In the genomic region with DNA sequence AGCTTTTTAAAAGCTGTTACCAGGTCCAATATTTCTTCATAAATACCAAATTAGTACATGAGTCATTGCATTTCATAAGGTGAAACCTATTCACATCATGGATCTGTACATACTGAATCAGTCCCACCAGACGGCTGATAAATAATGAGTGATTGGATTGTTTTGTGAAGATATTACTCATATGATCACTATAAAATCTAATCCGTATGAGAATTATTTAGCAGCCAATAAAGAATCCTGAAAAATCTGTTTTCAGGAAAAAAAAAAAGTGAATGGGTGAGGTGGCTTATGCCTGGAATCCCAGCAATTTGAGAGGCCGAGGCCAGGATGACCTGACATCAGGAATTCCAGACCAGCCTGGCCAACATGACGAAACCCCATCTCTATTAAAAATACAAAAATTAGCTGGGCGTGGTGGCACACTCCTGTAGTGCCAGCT, we compare ENCODE assay signal across 12 cellular contexts.
DNase-seq lines count a peak whose midpoint lies in the region; ATAC-seq and TF ChIP-seq lines count a peak whose summit lies in the region.
"Had no signal": no experiment of that assay in that cellular context is flagged by ENCODE, and none has a peak within 500 bp of the region (broad histone marks: within the 10 kb centered on the region; RNA-seq: fewer than 3 reads in every experiment).

No MANE protein-coding gene starts in this region.

- no peaks in the 10 kb centered on the region for H3K9me3 ChIP-seq in lower lobe of right lung
- H3K9me3 ChIP-seq in MM.1S (replicated peaks; ENCODE audit: insufficient read depth, low read length), result no peaks in the 10 kb centered on the region
- H3K9me3 ChIP-seq: left ventricle myocardium inferior, right lobe of liver had no signal

- no peaks in the 10 kb centered on the region for H3K27me3 Mint-ChIP-seq in central memory CD8-positive, alpha-beta T cell

- peaks cover 13% of the 10 kb centered on the region for H3K36me3 Mint-ChIP-seq in central memory CD8-positive, alpha-beta T cell (ENCODE audit: insufficient read depth)

- H3K27me3 ChIP-seq in lower lobe of right lung (ENCODE audit: low read depth) (no peaks in the 10 kb centered on the region), MM.1S (replicated peaks; ENCODE audit: insufficient read depth, low read length) (0 out of 2 replicates have a peak, but pooled peaks cover 5% of the 10 kb centered on the region)
- H3K27me3 ChIP-seq: right lobe of liver had no signal

- no peak overlapping the region for H3K27ac ChIP-seq in lower lobe of right lung
- H3K27ac ChIP-seq in MM.1S (ENCODE audit: low read length), result no peak overlapping the region
- H3K27ac ChIP-seq: left ventricle myocardium inferior, right lobe of liver had no signal

- no peaks in the 10 kb centered on the region for H3K79me2 ChIP-seq in MM.1S (ENCODE audit: low read length)

- DNase-seq in GM03348 (ENCODE audit: low spot score) (peak; percentile 45), NCI-H226 (peak; percentile 58), myocyte (ENCODE audit: low read depth) (peak; percentile 49), lower lobe of right lung (no peak), MM.1S (no peak)
- no peak for DNase-seq in central memory CD8-positive, alpha-beta T cell (ENCODE audit: low spot score in 2 of 2)
- no peak for DNase-seq in activated CD8-positive, alpha-beta memory T cell treated with anti-CD3 and anti-CD28 coated beads, Interleukin-2, amount 50 U/mL, for 4 hours
- DNase-seq: activated T-cell treated with anti-CD3 and anti-CD28 coated beads, Interleukin-2, amount 50 U/mL, for 4 hours; KBM-7; left ventricle myocardium inferior; right lobe of liver had no signal

- no peak overlapping the region for H3K4me2 ChIP-seq in MM.1S (ENCODE audit: low read depth, low read length)

- peaks cover 46% of the 10 kb centered on the region for H3K4me1 Mint-ChIP-seq in central memory CD8-positive, alpha-beta T cell

- H3K27ac Mint-ChIP-seq in central memory CD8-positive, alpha-beta T cell (ENCODE audit: low read depth), result peak overlapping the region; percentile 64

- H4K20me1 ChIP-seq in MM.1S (ENCODE audit: insufficient read depth, low read length), result no peaks in the 10 kb centered on the region

- H3K4me3 ChIP-seq in lower lobe of right lung (no peak overlapping the region), MM.1S (ENCODE audit: low read length) (no peak overlapping the region)
- H3K4me3 ChIP-seq: left ventricle myocardium inferior, right lobe of liver had no signal

- H3F3A ChIP-seq in MM.1S (ENCODE audit: insufficient read depth, low read length), result no peaks in the 10 kb centered on the region

- TF ChIP-seq CTCF in lower lobe of right lung (IDR thresholded peaks at IDR 0.05) (no peak), MM.1S (IDR thresholded peaks at IDR 0.05; ENCODE audit: low read length) (no peak)

- H3K4me3 Mint-ChIP-seq in central memory CD8-positive, alpha-beta T cell, result no peak overlapping the region

- no peaks in the 10 kb centered on the region for H3K9me2 ChIP-seq in MM.1S (replicated peaks; ENCODE audit: insufficient read depth, low read length)

- H3K9me3 Mint-ChIP-seq in central memory CD8-positive, alpha-beta T cell, result no peaks in the 10 kb centered on the region
- H3K9me3 Mint-ChIP-seq: activated T-cell treated with anti-CD3 and anti-CD28 coated beads, Interleukin-2, amount 50 U/mL, for 4 hours had no signal

- H2AFZ ChIP-seq in MM.1S (ENCODE audit: low read length), result no peak overlapping the region

- ATAC-seq in central memory CD8-positive, alpha-beta T cell (replicated peaks; ENCODE audit: extremely low read depth, poor library complexity, severe bottlenecking), result no peak
- ATAC-seq in lower lobe of right lung (no peak), GM19351 (IDR thresholded peaks at IDR 0.05; ENCODE audit: unreplicated experiment) (no peak)
- ATAC-seq: right lobe of liver had no signal

- H3K36me3 ChIP-seq in lower lobe of right lung (no peaks in the 10 kb centered on the region), MM.1S (replicated peaks; ENCODE audit: insufficient read depth, low read length) (no peaks in the 10 kb centered on the region)
- H3K36me3 ChIP-seq: left ventricle myocardium inferior, right lobe of liver had no signal

- intact Hi-C loops in lower lobe of right lung (cut with DNase I), result no loop called here

- H3K9ac ChIP-seq in MM.1S (ENCODE audit: low read length), result no peak overlapping the region

- peaks cover 19% of the 10 kb centered on the region for H3K4me1 ChIP-seq in lower lobe of right lung
- peaks cover 11% of the 10 kb centered on the region; the same call in 1 of the 2 replicates for H3K4me1 ChIP-seq in MM.1S (ENCODE audit: low read length)
- H3K4me1 ChIP-seq: right lobe of liver had no signal

Comparison
In these comparisons a context has a peak if more than half of its experiments do, and no peak if none do; other contexts are left out.
1. DNase-seq: peak in GM03348 (single experiment), NCI-H226 (single experiment) and myocyte (single experiment); none in central memory CD8-positive, alpha-beta T cell (0 of 2), lower lobe of right lung (single experiment), MM.1S (single experiment) and activated CD8-positive, alpha-beta memory T cell treated with anti-CD3 and anti-CD28 coated beads, Interleukin-2, amount 50 U/mL, for 4 hours (single experiment).